Comparison of ENCODE assay signal across 27 cellular contexts in the genomic region with DNA sequence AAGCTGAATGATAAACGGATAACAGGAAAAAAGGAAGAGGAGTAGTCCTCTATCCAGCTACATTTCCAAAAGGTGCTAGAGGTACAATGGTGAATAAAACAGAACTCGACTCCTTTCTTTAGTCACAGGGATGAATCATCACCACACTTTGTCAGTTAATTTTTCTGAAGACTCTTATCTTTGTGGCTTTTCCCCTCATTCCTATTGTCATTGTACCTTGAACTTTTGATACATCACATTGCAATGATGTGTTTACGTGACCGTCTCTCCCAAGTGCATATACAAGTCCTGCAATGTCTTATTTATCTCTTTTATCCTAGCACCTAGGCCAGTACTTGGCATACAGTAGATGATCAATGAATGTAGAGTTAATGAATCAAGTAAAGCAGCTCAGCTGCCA.
DNase-seq lines count a peak whose midpoint lies in the region; ATAC-seq and FAIRE-seq lines count a peak whose summit lies in the region.
"Had no signal": no experiment of that assay in that cellular context is flagged by ENCODE, and none has a peak within 500 bp of the region (broad histone marks: within the 10 kb centered on the region; RNA-seq: fewer than 3 reads in every experiment).

No MANE protein-coding gene starts in this region.

- POLR2A ChIA-PET in activated CD4-positive, alpha-beta T cell treated with anti-CD3 and anti-CD28 coated beads, Interleukin-2, amount 10 ng/mL, durations not matched to agents 7 days and 5 days (lab: Charles Lee), result no interaction called here

- H3K4me3 Mint-ChIP-seq in activated CD4-positive, alpha-beta T cell treated with anti-CD3 and anti-CD28 coated beads, Interleukin-2, amount 10 ng/mL, durations not matched to agents 7 days and 5 days, result no peak overlapping the region
- H3K4me3 Mint-ChIP-seq: CD14-positive monocyte; CD4-positive, alpha-beta memory T cell; CD4-positive, CD25-positive, alpha-beta regulatory T cell; CD8-positive, alpha-beta memory T cell had no signal

- CTCF ChIA-PET in activated CD4-positive, alpha-beta T cell treated with anti-CD3 and anti-CD28 coated beads, Interleukin-2, amount 10 ng/mL, durations not matched to agents 7 days and 5 days (lab: Charles Lee), result no interaction called here

- DNase-seq in A172 (ENCODE audit: low spot score), result peak; percentile 0
- DNase-seq in M059J (ENCODE audit: low read depth), result peak; percentile 76
- peak; percentile 79 for DNase-seq in RCC 7860 (ENCODE audit: low spot score)
- DNase-seq in astrocyte of the hippocampus (ENCODE audit: low read depth, low spot score), result peak; percentile 9
- no peak for DNase-seq in activated CD4-positive, alpha-beta T cell treated with anti-CD3 and anti-CD28 coated beads, Interleukin-2, amount 10 ng/mL, durations not matched to agents 7 days and 5 days
- no peak for DNase-seq in Right ventricle myocardium superior
- DNase-seq in NAMALWA (ENCODE audit: low spot score), result no peak
- DNase-seq in stimulated activated CD4-positive, alpha-beta T cell treated with anti-CD3 and anti-CD28 coated beads, Interleukin-2, amount 100 ng/mL, for 24 hours, result no peak
- DNase-seq: ACHN; BE2C; C1 segment of cervical spinal cord; CD4-positive, alpha-beta memory T cell; CD4-positive, CD25-positive, alpha-beta regulatory T cell; CD8-positive, alpha-beta memory T cell; COR-L47; DMS 273 treated with DMSO at 0.1 percent for 48 hours; DMS153; DMS53; DMS79; DND-41; EL; GDM1 had no signal

- peak; percentile 92 for FAIRE-seq in RCC 7860 (lab: Jason Lieb, UNC)
- FAIRE-seq: A204.1, GM12878, GM12892, GM18507 had no signal

- no peak overlapping the region for H3K27ac Mint-ChIP-seq in activated CD4-positive, alpha-beta T cell treated with anti-CD3 and anti-CD28 coated beads, Interleukin-2, amount 10 ng/mL, durations not matched to agents 7 days and 5 days
- H3K27ac Mint-ChIP-seq: CD14-positive monocyte; CD4-positive, alpha-beta memory T cell; CD4-positive, CD25-positive, alpha-beta regulatory T cell; CD8-positive, alpha-beta memory T cell had no signal

- intact Hi-C loops in Right ventricle myocardium superior (cut with DNase I), result no loop called here

- no peaks in the 10 kb centered on the region for H3K4me1 Mint-ChIP-seq in activated CD4-positive, alpha-beta T cell treated with anti-CD3 and anti-CD28 coated beads, Interleukin-2, amount 10 ng/mL, durations not matched to agents 7 days and 5 days
- H3K4me1 Mint-ChIP-seq: CD14-positive monocyte; CD4-positive, alpha-beta memory T cell; CD4-positive, CD25-positive, alpha-beta regulatory T cell; CD8-positive, alpha-beta memory T cell had no signal

- no peaks in the 10 kb centered on the region for H3K27me3 Mint-ChIP-seq in activated CD4-positive, alpha-beta T cell treated with anti-CD3 and anti-CD28 coated beads, Interleukin-2, amount 10 ng/mL, durations not matched to agents 7 days and 5 days
- H3K27me3 Mint-ChIP-seq: CD4-positive, alpha-beta memory T cell; CD4-positive, CD25-positive, alpha-beta regulatory T cell had no signal

- no peaks in the 10 kb centered on the region for H3K9me3 Mint-ChIP-seq in activated CD4-positive, alpha-beta T cell treated with anti-CD3 and anti-CD28 coated beads, Interleukin-2, amount 10 ng/mL, durations not matched to agents 7 days and 5 days
- H3K9me3 Mint-ChIP-seq: CD8-positive, alpha-beta memory T cell had no signal

- no peak for ATAC-seq in Right ventricle myocardium superior (ENCODE audit: poor library complexity)
- ATAC-seq: GM12878 had no signal

- H3K36me3 Mint-ChIP-seq in activated CD4-positive, alpha-beta T cell treated with anti-CD3 and anti-CD28 coated beads, Interleukin-2, amount 10 ng/mL, durations not matched to agents 7 days and 5 days (ENCODE audit: low read depth), result no peaks in the 10 kb centered on the region
- H3K36me3 Mint-ChIP-seq: CD14-positive monocyte; CD4-positive, alpha-beta memory T cell; CD4-positive, CD25-positive, alpha-beta regulatory T cell; CD8-positive, alpha-beta memory T cell had no signal

Comparison
In these comparisons a context has a peak if more than half of its experiments do, and no peak if none do; other contexts are left out.
1. DNase-seq: peak in A172 (single experiment), M059J (single experiment), RCC 7860 (single experiment) and astrocyte of the hippocampus (single experiment); none in activated CD4-positive, alpha-beta T cell treated with anti-CD3 and anti-CD28 coated beads, Interleukin-2, amount 10 ng/mL, durations not matched to agents 7 days and 5 days (single experiment), Right ventricle myocardium superior (single experiment), NAMALWA (single experiment) and stimulated activated CD4-positive, alpha-beta T cell treated with anti-CD3 and anti-CD28 coated beads, Interleukin-2, amount 100 ng/mL, for 24 hours (0 of 2).